1 cellular context compared by ENCODE assay signal in the genomic region with DNA sequence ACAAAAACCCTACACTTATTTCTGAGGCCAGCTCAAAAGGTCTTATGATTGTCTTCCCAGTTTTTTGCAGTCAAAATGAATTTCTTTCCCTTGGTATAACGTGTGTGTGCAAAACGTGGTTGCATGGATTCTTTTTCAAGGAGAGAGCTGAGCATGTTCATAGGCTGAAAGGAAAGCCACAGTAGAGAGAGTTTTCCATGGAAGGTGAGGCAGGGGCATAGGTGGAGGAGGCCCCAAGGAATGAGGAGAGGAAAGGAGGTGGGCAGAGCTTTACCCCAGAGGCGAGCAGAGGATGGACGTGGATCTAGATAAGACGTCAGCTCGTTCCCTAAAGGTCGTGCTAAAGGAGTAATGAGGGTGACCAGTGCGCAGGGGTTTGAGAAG.
A peak's percentile ranks its signal among the peaks of the same experiment; 100 is the strongest.
TF ChIP-seq lines count a peak whose summit lies in the region.

No MANE protein-coding gene starts in this region.

TF ChIP-seq in HepG2, 621 proteins besides CTCF, POLR2A, EP300 and RAD21 (continues in another document):
- TF ChIP-seq ZFP90 (CRISPR knock-in tag; IDR thresholded peaks at IDR 0.05; ENCODE audit: borderline replicate concordance) (no peak; the same call in 1 of the 2 replicates), ZNF558 (CRISPR knock-in tag; IDR thresholded peaks at IDR 0.05; ENCODE audit: borderline replicate concordance) (no peak), MYNN (CRISPR knock-in tag; IDR thresholded peaks at IDR 0.05; ENCODE audit: low read depth) (no peak), ZNF775 (CRISPR knock-in tag; IDR thresholded peaks at IDR 0.05; ENCODE audit: borderline replicate concordance) (no peak), ZNF382 (CRISPR knock-in tag; IDR thresholded peaks at IDR 0.05; ENCODE audit: borderline replicate concordance) (no peak), ZNF12 (CRISPR knock-in tag; IDR thresholded peaks at IDR 0.05) (no peak), NFYB (CRISPR knock-in tag; IDR thresholded peaks at IDR 0.05) (no peak), ZNF556 (CRISPR knock-in tag; IDR thresholded peaks at IDR 0.05; ENCODE audit: borderline replicate concordance) (no peak), CENPX (CRISPR knock-in tag; IDR thresholded peaks at IDR 0.05) (no peak), MED13 (CRISPR knock-in tag; IDR thresholded peaks at IDR 0.05) (no peak), ZNF879 (CRISPR knock-in tag; IDR thresholded peaks at IDR 0.05) (no peak), ZFY (CRISPR knock-in tag; IDR thresholded peaks at IDR 0.05) (no peak), ZFP37 (CRISPR knock-in tag; IDR thresholded peaks at IDR 0.05; ENCODE audit: borderline replicate concordance) (no peak), SMAD1 (CRISPR knock-in tag; IDR thresholded peaks at IDR 0.05; ENCODE audit: borderline replicate concordance, low read depth) (no peak), NFKBIZ (CRISPR knock-in tag; IDR thresholded peaks at IDR 0.05) (no peak), RBFOX2 (IDR thresholded peaks at IDR 0.05; ENCODE audit: low read depth, low read length) (no peak), JUN (CRISPR knock-in tag; IDR thresholded peaks at IDR 0.05) (peak; percentile 3; the same call in 1 of the 2 replicates), MIER2 (CRISPR knock-in tag; IDR thresholded peaks at IDR 0.05) (0 out of 2 replicates have a peak, but pooled peaks have one; percentile 5), HCFC1 (IDR thresholded peaks at IDR 0.05; ENCODE audit: low read depth, low read length) (no peak), ZNF773 (CRISPR knock-in tag; IDR thresholded peaks at IDR 0.05; ENCODE audit: borderline replicate concordance) (no peak), HIVEP1 (CRISPR knock-in tag; IDR thresholded peaks at IDR 0.05) (no peak), ZNF468 (CRISPR knock-in tag; IDR thresholded peaks at IDR 0.05) (no peak), ZNF205 (CRISPR knock-in tag; IDR thresholded peaks at IDR 0.05) (no peak), SNRNP70 (IDR thresholded peaks at IDR 0.05; ENCODE audit: low read depth, low read length) (no peak), SAP130 (CRISPR knock-in tag; IDR thresholded peaks at IDR 0.05; ENCODE audit: low read depth) (no peak), ZC3H4 (CRISPR knock-in tag; IDR thresholded peaks at IDR 0.05; ENCODE audit: borderline replicate concordance) (no peak), ATF7 (IDR thresholded peaks at IDR 0.05) (no peak), ATF7 (CRISPR knock-in tag; IDR thresholded peaks at IDR 0.05) (no peak), ARID2 (CRISPR knock-in tag; IDR thresholded peaks at IDR 0.05; ENCODE audit: borderline replicate concordance) (no peak), NR3C1 (CRISPR knock-in tag; IDR thresholded peaks at IDR 0.05) (no peak)
- TF ChIP-seq, protein P1, sequence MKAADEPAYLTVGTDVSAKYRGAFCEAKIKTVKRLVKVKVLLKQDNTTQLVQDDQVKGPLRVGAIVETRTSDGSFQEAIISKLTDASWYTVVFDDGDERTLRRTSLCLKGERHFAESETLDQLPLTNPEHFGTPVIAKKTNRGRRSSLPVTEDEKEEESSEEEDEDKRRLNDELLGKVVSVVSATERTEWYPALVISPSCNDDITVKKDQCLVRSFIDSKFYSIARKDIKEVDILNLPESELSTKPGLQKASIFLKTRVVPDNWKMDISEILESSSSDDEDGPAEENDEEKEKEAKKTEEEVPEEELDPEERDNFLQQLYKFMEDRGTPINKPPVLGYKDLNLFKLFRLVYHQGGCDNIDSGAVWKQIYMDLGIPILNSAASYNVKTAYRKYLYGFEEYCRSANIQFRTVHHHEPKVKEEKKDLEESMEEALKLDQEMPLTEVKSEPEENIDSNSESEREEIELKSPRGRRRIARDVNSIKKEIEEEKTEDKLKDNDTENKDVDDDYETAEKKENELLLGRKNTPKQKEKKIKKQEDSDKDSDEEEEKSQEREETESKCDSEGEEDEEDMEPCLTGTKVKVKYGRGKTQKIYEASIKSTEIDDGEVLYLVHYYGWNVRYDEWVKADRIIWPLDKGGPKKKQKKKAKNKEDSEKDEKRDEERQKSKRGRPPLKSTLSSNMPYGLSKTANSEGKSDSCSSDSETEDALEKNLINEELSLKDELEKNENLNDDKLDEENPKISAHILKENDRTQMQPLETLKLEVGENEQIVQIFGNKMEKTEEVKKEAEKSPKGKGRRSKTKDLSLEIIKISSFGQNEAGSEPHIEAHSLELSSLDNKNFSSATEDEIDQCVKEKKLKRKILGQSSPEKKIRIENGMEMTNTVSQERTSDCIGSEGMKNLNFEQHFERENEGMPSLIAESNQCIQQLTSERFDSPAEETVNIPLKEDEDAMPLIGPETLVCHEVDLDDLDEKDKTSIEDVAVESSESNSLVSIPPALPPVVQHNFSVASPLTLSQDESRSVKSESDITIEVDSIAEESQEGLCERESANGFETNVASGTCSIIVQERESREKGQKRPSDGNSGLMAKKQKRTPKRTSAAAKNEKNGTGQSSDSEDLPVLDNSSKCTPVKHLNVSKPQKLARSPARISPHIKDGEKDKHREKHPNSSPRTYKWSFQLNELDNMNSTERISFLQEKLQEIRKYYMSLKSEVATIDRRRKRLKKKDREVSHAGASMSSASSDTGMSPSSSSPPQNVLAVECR (CRISPR knock-in tag; IDR thresholded peaks at IDR 0.05; ENCODE audit: borderline replicate concordance), result no peak
- TF ChIP-seq, protein P2, sequence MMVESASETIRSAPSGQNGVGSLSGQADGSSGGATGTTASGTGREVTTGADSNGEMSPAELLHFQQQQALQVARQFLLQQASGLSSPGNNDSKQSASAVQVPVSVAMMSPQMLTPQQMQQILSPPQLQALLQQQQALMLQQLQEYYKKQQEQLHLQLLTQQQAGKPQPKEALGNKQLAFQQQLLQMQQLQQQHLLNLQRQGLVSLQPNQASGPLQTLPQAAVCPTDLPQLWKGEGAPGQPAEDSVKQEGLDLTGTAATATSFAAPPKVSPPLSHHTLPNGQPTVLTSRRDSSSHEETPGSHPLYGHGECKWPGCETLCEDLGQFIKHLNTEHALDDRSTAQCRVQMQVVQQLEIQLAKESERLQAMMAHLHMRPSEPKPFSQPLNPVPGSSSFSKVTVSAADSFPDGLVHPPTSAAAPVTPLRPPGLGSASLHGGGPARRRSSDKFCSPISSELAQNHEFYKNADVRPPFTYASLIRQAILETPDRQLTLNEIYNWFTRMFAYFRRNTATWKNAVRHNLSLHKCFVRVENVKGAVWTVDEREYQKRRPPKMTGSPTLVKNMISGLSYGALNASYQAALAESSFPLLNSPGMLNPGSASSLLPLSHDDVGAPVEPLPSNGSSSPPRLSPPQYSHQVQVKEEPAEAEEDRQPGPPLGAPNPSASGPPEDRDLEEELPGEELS (CRISPR knock-in tag; IDR thresholded peaks at IDR 0.05), result no peak
- TF ChIP-seq, protein P3, sequence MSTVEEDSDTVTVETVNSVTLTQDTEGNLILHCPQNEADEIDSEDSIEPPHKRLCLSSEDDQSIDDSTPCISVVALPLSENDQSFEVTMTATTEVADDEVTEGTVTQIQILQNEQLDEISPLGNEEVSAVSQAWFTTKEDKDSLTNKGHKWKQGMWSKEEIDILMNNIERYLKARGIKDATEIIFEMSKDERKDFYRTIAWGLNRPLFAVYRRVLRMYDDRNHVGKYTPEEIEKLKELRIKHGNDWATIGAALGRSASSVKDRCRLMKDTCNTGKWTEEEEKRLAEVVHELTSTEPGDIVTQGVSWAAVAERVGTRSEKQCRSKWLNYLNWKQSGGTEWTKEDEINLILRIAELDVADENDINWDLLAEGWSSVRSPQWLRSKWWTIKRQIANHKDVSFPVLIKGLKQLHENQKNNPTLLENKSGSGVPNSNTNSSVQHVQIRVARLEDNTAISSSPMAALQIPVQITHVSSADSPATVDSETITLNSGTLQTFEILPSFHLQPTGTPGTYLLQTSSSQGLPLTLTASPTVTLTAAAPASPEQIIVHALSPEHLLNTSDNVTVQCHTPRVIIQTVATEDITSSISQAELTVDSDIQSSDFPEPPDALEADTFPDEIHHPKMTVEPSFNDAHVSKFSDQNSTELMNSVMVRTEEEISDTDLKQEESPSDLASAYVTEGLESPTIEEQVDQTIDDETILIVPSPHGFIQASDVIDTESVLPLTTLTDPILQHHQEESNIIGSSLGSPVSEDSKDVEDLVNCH (CRISPR knock-in tag; IDR thresholded peaks at IDR 0.05), result no peak
- TF ChIP-seq, protein P4, sequence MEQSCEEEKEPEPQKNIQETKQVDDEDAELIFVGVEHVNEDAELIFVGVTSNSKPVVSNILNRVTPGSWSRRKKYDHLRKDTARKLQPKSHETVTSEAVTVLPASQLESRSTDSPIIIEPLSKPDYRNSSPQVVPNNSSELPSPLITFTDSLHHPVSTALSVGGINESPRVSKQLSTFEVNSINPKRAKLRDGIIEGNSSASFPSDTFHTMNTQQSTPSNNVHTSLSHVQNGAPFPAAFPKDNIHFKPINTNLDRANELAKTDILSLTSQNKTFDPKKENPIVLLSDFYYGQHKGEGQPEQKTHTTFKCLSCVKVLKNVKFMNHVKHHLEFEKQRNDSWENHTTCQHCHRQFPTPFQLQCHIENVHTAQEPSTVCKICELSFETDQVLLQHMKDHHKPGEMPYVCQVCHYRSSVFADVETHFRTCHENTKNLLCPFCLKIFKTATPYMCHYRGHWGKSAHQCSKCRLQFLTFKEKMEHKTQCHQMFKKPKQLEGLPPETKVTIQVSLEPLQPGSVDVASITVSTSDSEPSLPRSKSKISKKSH (CRISPR knock-in tag; IDR thresholded peaks at IDR 0.05; ENCODE audit: borderline replicate concordance), result no peak
- TF ChIP-seq, protein P5, sequence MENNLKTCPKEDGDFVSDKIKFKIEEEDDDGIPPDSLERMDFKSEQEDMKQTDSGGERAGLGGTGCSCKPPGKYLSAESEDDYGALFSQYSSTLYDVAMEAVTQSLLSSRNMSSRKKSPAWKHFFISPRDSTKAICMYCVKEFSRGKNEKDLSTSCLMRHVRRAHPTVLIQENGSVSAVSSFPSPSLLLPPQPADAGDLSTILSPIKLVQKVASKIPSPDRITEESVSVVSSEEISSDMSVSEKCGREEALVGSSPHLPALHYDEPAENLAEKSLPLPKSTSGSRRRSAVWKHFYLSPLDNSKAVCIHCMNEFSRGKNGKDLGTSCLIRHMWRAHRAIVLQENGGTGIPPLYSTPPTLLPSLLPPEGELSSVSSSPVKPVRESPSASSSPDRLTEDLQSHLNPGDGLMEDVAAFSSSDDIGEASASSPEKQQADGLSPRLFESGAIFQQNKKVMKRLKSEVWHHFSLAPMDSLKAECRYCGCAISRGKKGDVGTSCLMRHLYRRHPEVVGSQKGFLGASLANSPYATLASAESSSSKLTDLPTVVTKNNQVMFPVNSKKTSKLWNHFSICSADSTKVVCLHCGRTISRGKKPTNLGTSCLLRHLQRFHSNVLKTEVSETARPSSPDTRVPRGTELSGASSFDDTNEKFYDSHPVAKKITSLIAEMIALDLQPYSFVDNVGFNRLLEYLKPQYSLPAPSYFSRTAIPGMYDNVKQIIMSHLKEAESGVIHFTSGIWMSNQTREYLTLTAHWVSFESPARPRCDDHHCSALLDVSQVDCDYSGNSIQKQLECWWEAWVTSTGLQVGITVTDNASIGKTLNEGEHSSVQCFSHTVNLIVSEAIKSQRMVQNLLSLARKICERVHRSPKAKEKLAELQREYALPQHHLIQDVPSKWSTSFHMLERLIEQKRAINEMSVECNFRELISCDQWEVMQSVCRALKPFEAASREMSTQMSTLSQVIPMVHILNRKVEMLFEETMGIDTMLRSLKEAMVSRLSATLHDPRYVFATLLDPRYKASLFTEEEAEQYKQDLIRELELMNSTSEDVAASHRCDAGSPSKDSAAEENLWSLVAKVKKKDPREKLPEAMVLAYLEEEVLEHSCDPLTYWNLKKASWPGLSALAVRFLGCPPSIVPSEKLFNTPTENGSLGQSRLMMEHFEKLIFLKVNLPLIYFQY (CRISPR knock-in tag; IDR thresholded peaks at IDR 0.05; ENCODE audit: borderline replicate concordance), result no peak
- TF ChIP-seq, protein P6, sequence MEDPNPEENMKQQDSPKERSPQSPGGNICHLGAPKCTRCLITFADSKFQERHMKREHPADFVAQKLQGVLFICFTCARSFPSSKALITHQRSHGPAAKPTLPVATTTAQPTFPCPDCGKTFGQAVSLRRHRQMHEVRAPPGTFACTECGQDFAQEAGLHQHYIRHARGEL (CRISPR knock-in tag; IDR thresholded peaks at IDR 0.05), result no peak
- TF ChIP-seq, protein P7, sequence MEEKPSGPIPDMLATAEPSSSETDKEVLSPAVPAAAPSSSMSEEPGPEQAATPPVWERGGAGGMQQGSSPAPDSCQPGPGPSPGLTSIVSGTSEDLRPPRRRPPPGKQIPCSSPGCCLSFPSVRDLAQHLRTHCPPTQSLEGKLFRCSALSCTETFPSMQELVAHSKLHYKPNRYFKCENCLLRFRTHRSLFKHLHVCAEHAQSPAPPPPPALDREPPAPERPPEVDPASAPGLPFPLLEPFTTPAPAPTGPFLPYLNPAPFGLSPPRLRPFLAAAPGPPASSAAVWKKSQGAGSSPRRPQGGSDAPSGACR (CRISPR knock-in tag; IDR thresholded peaks at IDR 0.05), result no peak
- TF ChIP-seq, protein P8, sequence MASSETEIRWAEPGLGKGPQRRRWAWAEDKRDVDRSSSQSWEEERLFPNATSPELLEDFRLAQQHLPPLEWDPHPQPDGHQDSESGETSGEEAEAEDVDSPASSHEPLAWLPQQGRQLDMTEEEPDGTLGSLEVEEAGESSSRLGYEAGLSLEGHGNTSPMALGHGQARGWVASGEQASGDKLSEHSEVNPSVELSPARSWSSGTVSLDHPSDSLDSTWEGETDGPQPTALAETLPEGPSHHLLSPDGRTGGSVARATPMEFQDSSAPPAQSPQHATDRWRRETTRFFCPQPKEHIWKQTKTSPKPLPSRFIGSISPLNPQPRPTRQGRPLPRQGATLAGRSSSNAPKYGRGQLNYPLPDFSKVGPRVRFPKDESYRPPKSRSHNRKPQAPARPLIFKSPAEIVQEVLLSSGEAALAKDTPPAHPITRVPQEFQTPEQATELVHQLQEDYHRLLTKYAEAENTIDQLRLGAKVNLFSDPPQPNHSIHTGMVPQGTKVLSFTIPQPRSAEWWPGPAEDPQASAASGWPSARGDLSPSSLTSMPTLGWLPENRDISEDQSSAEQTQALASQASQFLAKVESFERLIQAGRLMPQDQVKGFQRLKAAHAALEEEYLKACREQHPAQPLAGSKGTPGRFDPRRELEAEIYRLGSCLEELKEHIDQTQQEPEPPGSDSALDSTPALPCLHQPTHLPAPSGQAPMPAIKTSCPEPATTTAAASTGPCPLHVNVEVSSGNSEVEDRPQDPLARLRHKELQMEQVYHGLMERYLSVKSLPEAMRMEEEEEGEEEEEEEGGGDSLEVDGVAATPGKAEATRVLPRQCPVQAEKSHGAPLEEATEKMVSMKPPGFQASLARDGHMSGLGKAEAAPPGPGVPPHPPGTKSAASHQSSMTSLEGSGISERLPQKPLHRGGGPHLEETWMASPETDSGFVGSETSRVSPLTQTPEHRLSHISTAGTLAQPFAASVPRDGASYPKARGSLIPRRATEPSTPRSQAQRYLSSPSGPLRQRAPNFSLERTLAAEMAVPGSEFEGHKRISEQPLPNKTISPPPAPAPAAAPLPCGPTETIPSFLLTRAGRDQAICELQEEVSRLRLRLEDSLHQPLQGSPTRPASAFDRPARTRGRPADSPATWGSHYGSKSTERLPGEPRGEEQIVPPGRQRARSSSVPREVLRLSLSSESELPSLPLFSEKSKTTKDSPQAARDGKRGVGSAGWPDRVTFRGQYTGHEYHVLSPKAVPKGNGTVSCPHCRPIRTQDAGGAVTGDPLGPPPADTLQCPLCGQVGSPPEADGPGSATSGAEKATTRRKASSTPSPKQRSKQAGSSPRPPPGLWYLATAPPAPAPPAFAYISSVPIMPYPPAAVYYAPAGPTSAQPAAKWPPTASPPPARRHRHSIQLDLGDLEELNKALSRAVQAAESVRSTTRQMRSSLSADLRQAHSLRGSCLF (CRISPR knock-in tag; IDR thresholded peaks at IDR 0.05; ENCODE audit: borderline replicate concordance), result no peak
- TF ChIP-seq, protein P9, sequence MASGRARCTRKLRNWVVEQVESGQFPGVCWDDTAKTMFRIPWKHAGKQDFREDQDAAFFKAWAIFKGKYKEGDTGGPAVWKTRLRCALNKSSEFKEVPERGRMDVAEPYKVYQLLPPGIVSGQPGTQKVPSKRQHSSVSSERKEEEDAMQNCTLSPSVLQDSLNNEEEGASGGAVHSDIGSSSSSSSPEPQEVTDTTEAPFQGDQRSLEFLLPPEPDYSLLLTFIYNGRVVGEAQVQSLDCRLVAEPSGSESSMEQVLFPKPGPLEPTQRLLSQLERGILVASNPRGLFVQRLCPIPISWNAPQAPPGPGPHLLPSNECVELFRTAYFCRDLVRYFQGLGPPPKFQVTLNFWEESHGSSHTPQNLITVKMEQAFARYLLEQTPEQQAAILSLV (CRISPR knock-in tag; IDR thresholded peaks at IDR 0.05; ENCODE audit: borderline replicate concordance), result no peak
